Comparison of ENCODE assay signal across 1 cellular context in genomic region chr6:73180076-73180717, GRCh38.
TF ChIP-seq lines count a peak whose summit lies in the region.

No MANE protein-coding gene starts in this region.

TF ChIP-seq in GM23338, 12 proteins besides CTCF, POLR2A, EP300 and RAD21 (continued from another document):
- TF ChIP-seq ETS1 (IDR thresholded peaks at IDR 0.05) (no peak), EZH2phosphoT487 (IDR thresholded peaks at IDR 0.05; ENCODE audit: unreplicated experiment) (no peak), STAT1 (IDR thresholded peaks at IDR 0.05; ENCODE audit: unreplicated experiment) (no peak), POLR2AphosphoS5 (IDR thresholded peaks at IDR 0.05; ENCODE audit: low read depth) (no peak), ZNF114 (CRISPR knock-in tag; IDR thresholded peaks at IDR 0.05) (no peak), CREB1 (CRISPR knock-in tag; IDR thresholded peaks at IDR 0.05; ENCODE audit: low read depth) (no peak), NANOG (IDR thresholded peaks at IDR 0.05; ENCODE audit: borderline replicate concordance) (no peak), REST (IDR thresholded peaks at IDR 0.05; ENCODE audit: unreplicated experiment) (no peak)
